15 cellular contexts compared by ENCODE assay signal in the genomic region with DNA sequence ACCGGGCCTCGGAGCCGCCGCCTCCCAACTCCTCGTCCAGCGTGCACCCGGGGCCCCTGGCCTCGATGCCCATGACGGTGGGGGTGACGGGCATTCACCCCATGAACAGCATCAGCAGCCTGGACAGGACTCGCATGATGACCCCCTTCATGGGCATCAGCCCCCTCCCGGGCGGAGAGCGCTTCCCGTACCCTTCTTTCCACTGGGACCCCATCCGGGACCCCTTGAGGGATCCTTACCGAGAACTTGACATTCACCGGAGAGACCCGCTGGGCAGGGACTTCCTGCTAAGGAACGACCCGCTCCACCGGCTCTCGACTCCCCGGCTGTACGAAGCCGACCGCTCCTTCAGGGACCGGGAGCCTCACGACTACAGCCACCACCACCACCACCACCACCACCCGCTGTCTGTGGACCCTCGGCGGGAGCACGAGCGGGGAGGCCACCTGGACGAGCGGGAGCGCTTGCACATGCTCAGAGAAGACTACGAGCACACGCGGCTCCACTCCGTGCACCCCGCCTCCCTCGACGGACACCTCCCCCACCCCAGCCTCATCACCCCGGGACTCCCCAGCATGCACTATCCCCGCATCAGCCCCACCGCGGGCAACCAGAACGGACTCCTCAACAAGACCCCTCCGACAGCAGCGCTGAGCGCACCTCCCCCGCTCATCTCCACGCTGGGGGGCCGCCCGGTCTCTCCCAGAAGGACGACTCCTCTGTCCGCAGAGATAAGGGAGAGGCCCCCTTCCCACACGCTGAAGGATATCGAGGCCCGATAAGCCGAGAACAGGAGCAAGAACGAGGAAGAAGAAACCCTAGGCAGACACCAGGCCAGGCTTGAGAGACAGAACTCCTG.
"Had no signal": no experiment of that assay in that cellular context is flagged by ENCODE, and none has a peak within 500 bp of the region (broad histone marks: within the 10 kb centered on the region; RNA-seq: fewer than 3 reads in every experiment).

No MANE protein-coding gene starts in this region.

- H3K27me3 Mint-ChIP-seq: activated naive CD8-positive, alpha-beta T cell; memory B cell had no signal

- H3K27ac Mint-ChIP-seq: activated naive CD8-positive, alpha-beta T cell; memory B cell had no signal

- H3K9me3 ChIP-seq: body of pancreas, stomach, upper lobe of left lung had no signal

- H3K27ac ChIP-seq: body of pancreas, dorsolateral prefrontal cortex, stomach, upper lobe of left lung had no signal

- H3K27me3 ChIP-seq: body of pancreas, dorsolateral prefrontal cortex, stomach, upper lobe of left lung had no signal

- H3K36me3 Mint-ChIP-seq: activated naive CD8-positive, alpha-beta T cell had no signal

- H3K9me3 Mint-ChIP-seq: memory B cell had no signal

- H3K4me1 ChIP-seq: body of pancreas, stomach, upper lobe of left lung had no signal

- H3K4me3 Mint-ChIP-seq: activated naive CD8-positive, alpha-beta T cell; memory B cell had no signal

- H3K4me1 Mint-ChIP-seq: memory B cell had no signal

- H3K4me3 ChIP-seq: body of pancreas, dorsolateral prefrontal cortex, stomach, upper lobe of left lung had no signal

- ATAC-seq: body of pancreas had no signal

- DNase-seq: activated CD4-positive, alpha-beta T cell treated with anti-CD3 and anti-CD28 coated beads for 1 hour; activated gamma-delta T cell treated with Interleukin-2 at 50 U/mL for 16 hours; amniotic stem cell; body of pancreas; dorsolateral prefrontal cortex; erythroblast; foreskin melanocyte; stimulated activated CD4-positive, alpha-beta T cell treated with anti-CD3 and anti-CD28 coated beads, Interleukin-12 subunit alpha, Interleukin-12 subunit beta, amount 100 ng/mL, for 4 hours; stimulated activated CD4-positive, alpha-beta T cell treated with anti-CD3 and anti-CD28 coated beads, Interleukin-1b, Interleukin-23, amount 100 ng/mL, for 48 hours; stimulated activated CD8-positive, alpha-beta memory T cell treated with anti-CD3 and anti-CD28 coated beads, Interleukin-4, amount 100 ng/mL, for 48 hours; stomach; T-helper 2 cell had no signal
